In the genomic region with DNA sequence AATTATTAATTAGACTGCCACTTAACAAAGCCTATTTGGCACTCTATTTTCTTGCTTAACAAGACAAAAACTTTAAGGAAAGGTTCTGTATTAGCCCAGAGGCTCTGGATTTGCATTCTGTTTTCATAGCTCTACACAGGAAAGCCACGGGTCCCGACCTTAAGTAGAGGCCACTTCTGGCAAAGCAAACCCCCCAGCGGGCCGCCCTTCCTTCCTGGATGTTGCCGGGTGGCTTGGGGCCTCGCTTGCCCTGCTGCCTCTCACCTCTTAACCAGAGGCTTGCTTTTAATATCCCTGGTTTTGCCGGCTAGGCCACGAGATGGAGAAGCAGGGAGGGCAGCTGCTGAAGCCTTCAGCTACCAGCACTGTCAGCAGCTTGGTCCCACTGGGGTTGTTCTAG, we compare ENCODE assay signal across 25 cellular contexts.
"Had no signal": no experiment of that assay in that cellular context is flagged by ENCODE, and none has a peak within 500 bp of the region (broad histone marks: within the 10 kb centered on the region; RNA-seq: fewer than 3 reads in every experiment).

No MANE protein-coding gene starts in this region.

- H3K4me1 ChIP-seq: foreskin keratinocyte had no signal

- H3K9me3 Mint-ChIP-seq: activated CD8-positive, alpha-beta T cell treated with anti-CD3 and anti-CD28 coated beads for 36 hours; activated T-cell treated with anti-CD3 and anti-CD28 coated beads, Interleukin-2, amount 50 U/mL, for 24 hours; activated T-helper 2 cell treated with anti-CD3 and anti-CD28 coated beads, Interferon-gamma antibody, Interleukin-2, Interleukin-4, amounts not matched to agents 10 μg/mL and 5 μg/mL and 100 μg/mL, durations not matched to agents 14 hours and 24 hours and 36 hours; naive thymus-derived CD4-positive, alpha-beta T cell; T-helper 2 cell treated with Interferon-gamma antibody and Interleukin-4, amounts not matched to agents 5 μg/mL and 100 μg/mL, for 36 hours had no signal

- H3K36me3 Mint-ChIP-seq: naive thymus-derived CD4-positive, alpha-beta T cell had no signal

- H3K27me3 ChIP-seq: ascending aorta, pancreas had no signal

- H3K27ac Mint-ChIP-seq: activated CD8-positive, alpha-beta T cell treated with anti-CD3 and anti-CD28 coated beads for 36 hours; activated T-cell treated with anti-CD3 and anti-CD28 coated beads, Interleukin-2, amount 50 U/mL, for 24 hours; activated T-helper 2 cell treated with anti-CD3 and anti-CD28 coated beads, Interferon-gamma antibody, Interleukin-2, Interleukin-4, amounts not matched to agents 10 μg/mL and 5 μg/mL and 100 μg/mL, durations not matched to agents 14 hours and 24 hours and 36 hours; T-helper 2 cell treated with Interferon-gamma antibody and Interleukin-4, amounts not matched to agents 5 μg/mL and 100 μg/mL, for 36 hours had no signal

- H3K4me3 Mint-ChIP-seq: activated CD8-positive, alpha-beta T cell treated with anti-CD3 and anti-CD28 coated beads for 36 hours; activated T-cell treated with anti-CD3 and anti-CD28 coated beads, Interleukin-2, amount 50 U/mL, for 24 hours; naive thymus-derived CD4-positive, alpha-beta T cell; T-helper 2 cell treated with Interferon-gamma antibody and Interleukin-4, amounts not matched to agents 5 μg/mL and 100 μg/mL, for 36 hours had no signal

- ATAC-seq: activated CD8-positive, alpha-beta T cell treated with anti-CD3 and anti-CD28 coated beads for 36 hours; foreskin keratinocyte; mucosa of descending colon; naive thymus-derived CD4-positive, alpha-beta T cell; pancreas had no signal

- DNase-seq: activated CD4-positive, alpha-beta T cell treated with anti-CD3 and anti-CD28 coated beads for 48 hours; activated CD4-positive, CD25-positive, alpha-beta regulatory T cell; activated CD8-positive, alpha-beta T cell treated with anti-CD3 and anti-CD28 coated beads for 36 hours; activated naive CD4-positive, alpha-beta T cell treated with anti-CD3 and anti-CD28 coated beads, Interleukin-2, amount 50 U/mL, for 16 hours; activated T-cell treated with anti-CD3 and anti-CD28 coated beads, Interleukin-2, amount 50 U/mL, for 24 hours; effector CD8-positive, alpha-beta T cell; foreskin keratinocyte; hippocampal formation; islet precursor cell; mammary epithelial cell; mucosa of descending colon; naive thymus-derived CD4-positive, alpha-beta T cell; pancreas; stimulated activated CD4-positive, alpha-beta T cell treated with anti-CD3 and anti-CD28 coated beads, Interleukin-12 subunit alpha, Interleukin-12 subunit beta, amount 100 ng/mL, for 4 hours; stimulated activated CD4-positive, alpha-beta T cell treated with anti-CD3 and anti-CD28 coated beads, Interleukin-1b, Interleukin-23, amount 100 ng/mL, for 48 hours; stimulated activated CD8-positive, alpha-beta memory T cell treated with anti-CD3 and anti-CD28 coated beads, Interleukin-4, amount 100 ng/mL, for 48 hours; stimulated activated naive CD4-positive, alpha-beta T cell; tibial artery had no signal

- H3K27ac ChIP-seq: ascending aorta, coronary artery, foreskin keratinocyte, neutrophil, pancreas, SK-N-MC, tibial artery had no signal

- H3K4me3 ChIP-seq: ascending aorta, coronary artery, mucosa of descending colon, pancreas, SK-N-MC, tibial artery had no signal

- FAIRE-seq: pancreas, urothelium cell line had no signal

- H3K36me3 ChIP-seq: ascending aorta, neutrophil, pancreas, tibial artery had no signal

- H3K9me3 ChIP-seq: ascending aorta, mucosa of descending colon, neutrophil, pancreas, tibial artery had no signal
